ENCODE assay signal across 8 cellular contexts in genomic region chr15:85168642-85169173, GRCh38.
A peak's percentile ranks its signal among the peaks of the same experiment; 100 is the strongest.
DNase-seq lines count a peak whose midpoint lies in the region; ATAC-seq, FAIRE-seq and TF ChIP-seq lines count a peak whose summit lies in the region.

No MANE protein-coding gene starts in this region.

- H4K20me1 ChIP-seq in K562 (replicated peaks; ENCODE audit: control insufficient read depth, insufficient read depth, low read length), result no peaks in the 10 kb centered on the region

- intact Hi-C loops in K562 (cut with micrococcal nuclease), result no loop called here
- intact Hi-C loops in aorta (cut with DNase I), result no loop called here

- DNase-seq in RPMI8226, result peak; percentile 54
- peak; percentile 18 to 41 (median 33) for DNase-seq in K562 (ENCODE audit: extremely low read depth in 1 of 4, low spot score in 3 of 4)
- peak; percentile 52 for DNase-seq in left lobe of liver (ENCODE audit: low spot score)
- DNase-seq in stimulated activated CD8-positive, alpha-beta memory T cell treated with anti-CD3 and anti-CD28 coated beads, Interleukin-7, amount 100 ng/mL, for 4 hours (ENCODE audit: low read depth in 2 of 2), result peak; percentile 12 to 26
- no peak for DNase-seq in GDM1 (lab: John Stamatoyannopoulos, UW)
- no peak for DNase-seq in aorta

- POLR2A ChIA-PET in HEK293 (lab: Yijun Ruan, JAX), result interaction anchor here (0.6 to 1.5 kb wide), 5 partner anchors 9 to 530 kb away, joined by 3 to 7 read pairs (median 3); no protein-coding TSS in a partner anchor
- POLR2A ChIA-PET in K562 (lab: Yijun Ruan, JAX), result interaction anchor here (0.6 kb wide), 1 partner anchor 134 kb away, joined by 3 read pairs; no protein-coding TSS in a partner anchor

- no peak for TF ChIP-seq POLR2A in K562 (conservative IDR thresholded peaks at IDR 0.05)

- peak overlapping the region; percentile 45 for H3K4me3 ChIP-seq in HEK293 (ENCODE audit: low read depth, low read length)
- H3K4me3 ChIP-seq in K562, result no peak overlapping the region
- no peak overlapping the region for H3K4me3 ChIP-seq in aorta (ENCODE audit: low read length in 2 of 2)

- no peak overlapping the region for H2AFZ ChIP-seq in K562 (ENCODE audit: low read depth, low read length)

- H3K4me1 ChIP-seq in HEK293 (ENCODE audit: control insufficient read depth, insufficient read depth, low read length) (peaks cover 3% of the 10 kb centered on the region; the same call in 1 of the 2 replicates), K562 (replicated peaks in 1 of 2; ENCODE audit: control insufficient read depth in 2 of 2, insufficient read depth in 2 of 2, low read length in 2 of 2) (0 out of 5 replicates have a peak, but pooled peaks cover 0 to 3% of the 10 kb centered on the region in 2 experiments), aorta (ENCODE audit: control insufficient read depth in 1 of 2, insufficient read depth in 2 of 2, low read length in 2 of 2) (no peaks in the 10 kb centered on the region)

- peak in 1 of 2 experiments; percentile 28; a peak in 1 of 4 replicates for TF ChIP-seq RAD21 in K562 (CRISPR knock-in tag; conservative IDR thresholded peaks at IDR 0.05 in 1 of 2, IDR thresholded peaks at IDR 0.05 in 1 of 2)

- H3K27ac ChIP-seq in C4-2B (no peak overlapping the region), HEK293 (ENCODE audit: extremely low read depth, low read depth, low read length) (no peak overlapping the region), K562 (ENCODE audit: extremely low read depth, low read depth, low read length) (no peak overlapping the region), aorta (ENCODE audit: low read depth in 1 of 2, low read length in 2 of 2) (no peak overlapping the region)

- in situ Hi-C loops in K562 (cut with MboI), result no loop called here

- CTCF ChIA-PET in HEK293 (lab: Yijun Ruan, JAX), result interaction anchor here (0.5 to 2.1 kb wide), 43 partner anchors 8 to 584 kb away, joined by 3 to 13 read pairs (median 4); no protein-coding TSS in a partner anchor
- CTCF ChIA-PET in K562 (lab: Yijun Ruan, JAX; ENCODE audit: low intra/inter-chr PET ratio), result no interaction called here

- H3K9ac ChIP-seq in K562 (ENCODE audit: insufficient read depth in 1 of 2, low read depth in 2 of 2, low read length in 2 of 2), result no peak overlapping the region

- FAIRE-seq in K562 (lab: Jason Lieb, UNC), result no peak

- H3K9me3 ChIP-seq in HEK293 (ENCODE audit: control insufficient read depth, insufficient read depth, low read depth, low read length) (no peaks in the 10 kb centered on the region; the same call in 1 of the 2 replicates), K562 (replicated peaks; ENCODE audit: control insufficient read depth, insufficient read depth, low read depth, low read length) (peaks cover 15% of the 10 kb centered on the region), aorta (ENCODE audit: control insufficient read depth, low read length) (peaks cover 10% of the 10 kb centered on the region)

- TF ChIP-seq CTCF in C4-2B (conservative IDR thresholded peaks at IDR 0.05), result peak; percentile 45
- TF ChIP-seq CTCF in HEK293 (tag by site-specific recombination; IDR thresholded peaks at IDR 0.05), result peak; percentile 38; the same call in 1 of the 2 replicates
- peak; percentile 34 to 52 (median 40); a peak in 5 of 6 replicates for TF ChIP-seq CTCF in K562 (IDR thresholded peaks at IDR 0.05 in 2 of 3, conservative IDR thresholded peaks at IDR 0.05 in 1 of 3; ENCODE audit: insufficient read depth in 2 of 3, low read depth in 1 of 3, low read length in 3 of 3)

- TF ChIP-seq EP300 in K562 (IDR thresholded peaks at IDR 0.05; ENCODE audit: low read length), result no peak

- no peaks in the 10 kb centered on the region for H3K79me2 ChIP-seq in K562 (ENCODE audit: control insufficient read depth, insufficient read depth, low read length)

- no peaks in the 10 kb centered on the region for H3K9me1 ChIP-seq in K562 (ENCODE audit: control insufficient read depth, insufficient read depth, low read length)

- H3K36me3 ChIP-seq in HEK293 (ENCODE audit: control insufficient read depth in 2 of 2, insufficient read depth in 1 of 2, low read length in 2 of 2), result no peaks in the 10 kb centered on the region
- H3K36me3 ChIP-seq in K562 (ENCODE audit: control insufficient read depth, insufficient read depth, low read length), result no peaks in the 10 kb centered on the region
- no peaks in the 10 kb centered on the region for H3K36me3 ChIP-seq in aorta (ENCODE audit: control insufficient read depth in 1 of 2, insufficient read depth in 2 of 2, low read length in 1 of 2)

- WGBS in K562 (ENCODE audit: insufficient coverage, low coverage, missing lambda C conversion rate), result 58% methylated on average over 11 of the region's 20 CpGs
- 7 to 9% methylated on average over 20 of the region's 20 CpGs for WGBS in aorta, 2 donors

- BruUV-seq in K562 (replicated peaks; lab: Mats Ljungman, UMichigan), result no TSS peak

- H3K27me3 ChIP-seq in K562 (ENCODE audit: control insufficient read depth in 2 of 2, insufficient read depth in 2 of 2, low read length in 2 of 2) (no peaks in the 10 kb centered on the region), aorta (ENCODE audit: control insufficient read depth in 1 of 2, insufficient read depth in 2 of 2, low read length in 1 of 2) (no peaks in the 10 kb centered on the region)

- ATAC-seq in K562 (peak; percentile 46; the same call in 2 of the 3 replicates), left lobe of liver (peak; percentile 92), aorta (ENCODE audit: low FRiP score) (no peak)

- no peak overlapping the region for H3K4me2 ChIP-seq in K562 (ENCODE audit: insufficient read depth, low read length)

TF ChIP-seq in HEK293, 187 proteins besides CTCF, POLR2A, EP300 and RAD21 (continues in another document):
- TF ChIP-seq ZXDB (tag by site-specific recombination; IDR thresholded peaks at IDR 0.05), result 0 out of 2 replicates have a peak, but pooled peaks have one; percentile 24
- no peak for TF ChIP-seq ZBTB20 (tag by site-specific recombination; IDR thresholded peaks at IDR 0.05)
- TF ChIP-seq PATZ1 (tag by site-specific recombination; IDR thresholded peaks at IDR 0.05), result 0 out of 2 replicates have a peak, but pooled peaks have one; percentile 39
- TF ChIP-seq KLF7 (tag by site-specific recombination; IDR thresholded peaks at IDR 0.05; ENCODE audit: borderline replicate concordance), result no peak
- peak; percentile 63; the same call in 1 of the 2 replicates for TF ChIP-seq ZEB2 (tag by site-specific recombination; IDR thresholded peaks at IDR 0.05)

TF ChIP-seq in K562, 482 proteins besides CTCF, POLR2A, EP300 and RAD21:
- TF ChIP-seq SMC3 (conservative IDR thresholded peaks at IDR 0.05; ENCODE audit: insufficient read depth, low read depth, low read length), result 0 out of 2 replicates have a peak, but pooled peaks have one; percentile 6
- TF ChIP-seq STAG1 (CRISPR knock-in tag; IDR thresholded peaks at IDR 0.05; ENCODE audit: borderline replicate concordance), result no peak

Comparison
In these comparisons a context has a peak if more than half of its experiments do, and no peak if none do; other contexts are left out.
1. DNase-seq: peak in RPMI8226 (single experiment), K562 (4 of 4), left lobe of liver (single experiment) and stimulated activated CD8-positive, alpha-beta memory T cell treated with anti-CD3 and anti-CD28 coated beads, Interleukin-7, amount 100 ng/mL, for 4 hours (2 of 2); none in GDM1 (single experiment) and aorta (0 of 2).
2. Peak in every context shown above with its lines, with median percentiles within 50 percentile points of each other: CTCF ChIP-seq.